1 cellular context compared by ENCODE assay signal in genomic region chr10:43075612-43076003, GRCh38.
TF ChIP-seq lines count a peak whose summit lies in the region.

No MANE protein-coding gene starts in this region.

TF ChIP-seq in SK-N-SH treated with all-trans-retinoic acid at 6 μM for 48 hours, 23 proteins besides CTCF, POLR2A, EP300 and RAD21 (continued from another document):
- TF ChIP-seq TSHZ2 (CRISPR knock-in tag; IDR thresholded peaks at IDR 0.05) (peak; percentile 4; the same call in 1 of the 2 replicates), CSRNP3 (CRISPR knock-in tag; IDR thresholded peaks at IDR 0.05) (no peak)
